ENCODE assay signal across 1 cellular context in genomic region chr7:155951554-155952158, GRCh38.
TF ChIP-seq lines count a peak whose summit lies in the region.

No MANE protein-coding gene starts in this region.

TF ChIP-seq in HepG2, 621 proteins besides CTCF, POLR2A, EP300 and RAD21 (continued from another document and continues in another):
- TF ChIP-seq TFE3 (CRISPR knock-in tag; IDR thresholded peaks at IDR 0.05) (peak; percentile 50; the same call in 1 of the 2 replicates), ARID4A (CRISPR knock-in tag; IDR thresholded peaks at IDR 0.05; ENCODE audit: borderline replicate concordance) (peak; percentile 55; the same call in 1 of the 2 replicates), DBP (CRISPR knock-in tag; IDR thresholded peaks at IDR 0.05; ENCODE audit: not compliant biosample characterization) (no peak), NRL (CRISPR knock-in tag; IDR thresholded peaks at IDR 0.05; ENCODE audit: borderline replicate concordance) (0 out of 2 replicates have a peak, but pooled peaks have one; percentile 83), AHR (CRISPR knock-in tag; IDR thresholded peaks at IDR 0.05) (peak; percentile 69; the same call in 1 of the 2 replicates), MTERF4 (CRISPR knock-in tag; IDR thresholded peaks at IDR 0.05) (no peak), ELK4 (CRISPR knock-in tag; IDR thresholded peaks at IDR 0.05; ENCODE audit: borderline replicate concordance) (no peak), KDM5A (IDR thresholded peaks at IDR 0.05; ENCODE audit: borderline replicate concordance, low read length) (no peak), MATR3 (CRISPR knock-in tag; IDR thresholded peaks at IDR 0.05) (no peak), ELF1 (CRISPR knock-in tag; IDR thresholded peaks at IDR 0.05) (peak; percentile 59; the same call in 1 of the 2 replicates), ZKSCAN8 (CRISPR knock-in tag; IDR thresholded peaks at IDR 0.05; ENCODE audit: borderline replicate concordance) (peak; percentile 85; the same call in 1 of the 2 replicates), TRIM24 (CRISPR knock-in tag; IDR thresholded peaks at IDR 0.05) (peak; percentile 91), RFX3 (CRISPR knock-in tag; IDR thresholded peaks at IDR 0.05) (no peak), PHF21A (CRISPR knock-in tag; IDR thresholded peaks at IDR 0.05) (peak; percentile 94), FOXA3 (CRISPR knock-in tag; IDR thresholded peaks at IDR 0.05) (peak; percentile 81), TEAD3 (CRISPR knock-in tag; optimal IDR thresholded peaks at IDR 0.05; ENCODE audit: borderline replicate concordance) (peak; percentile 64), ZNF580 (CRISPR knock-in tag; IDR thresholded peaks at IDR 0.05; ENCODE audit: borderline replicate concordance, low read depth) (peak; percentile 93; the same call in 1 of the 2 replicates), ZNF10 (CRISPR knock-in tag; IDR thresholded peaks at IDR 0.05; ENCODE audit: borderline replicate concordance, low read depth) (no peak), THRA (CRISPR knock-in tag; IDR thresholded peaks at IDR 0.05; ENCODE audit: borderline replicate concordance) (peak; percentile 93; the same call in 1 of the 2 replicates), MZF1 (CRISPR knock-in tag; IDR thresholded peaks at IDR 0.05; ENCODE audit: borderline replicate concordance) (no peak), KIAA2018 (CRISPR knock-in tag; IDR thresholded peaks at IDR 0.05; ENCODE audit: borderline replicate concordance) (no peak), GTF2F1 (IDR thresholded peaks at IDR 0.05; ENCODE audit: low read length) (no peak), ZXDC (CRISPR knock-in tag; IDR thresholded peaks at IDR 0.05) (0 out of 2 replicates have a peak, but pooled peaks have one; percentile 69), ZNF746 (CRISPR knock-in tag; IDR thresholded peaks at IDR 0.05) (peak; percentile 79), IKZF5 (CRISPR knock-in tag; IDR thresholded peaks at IDR 0.05) (peak; percentile 90), CSRNP2 (CRISPR knock-in tag; conservative IDR thresholded peaks at IDR 0.05; ENCODE audit: low read depth) (no peak)
